23 cellular contexts compared by ENCODE assay signal in the genomic region with DNA sequence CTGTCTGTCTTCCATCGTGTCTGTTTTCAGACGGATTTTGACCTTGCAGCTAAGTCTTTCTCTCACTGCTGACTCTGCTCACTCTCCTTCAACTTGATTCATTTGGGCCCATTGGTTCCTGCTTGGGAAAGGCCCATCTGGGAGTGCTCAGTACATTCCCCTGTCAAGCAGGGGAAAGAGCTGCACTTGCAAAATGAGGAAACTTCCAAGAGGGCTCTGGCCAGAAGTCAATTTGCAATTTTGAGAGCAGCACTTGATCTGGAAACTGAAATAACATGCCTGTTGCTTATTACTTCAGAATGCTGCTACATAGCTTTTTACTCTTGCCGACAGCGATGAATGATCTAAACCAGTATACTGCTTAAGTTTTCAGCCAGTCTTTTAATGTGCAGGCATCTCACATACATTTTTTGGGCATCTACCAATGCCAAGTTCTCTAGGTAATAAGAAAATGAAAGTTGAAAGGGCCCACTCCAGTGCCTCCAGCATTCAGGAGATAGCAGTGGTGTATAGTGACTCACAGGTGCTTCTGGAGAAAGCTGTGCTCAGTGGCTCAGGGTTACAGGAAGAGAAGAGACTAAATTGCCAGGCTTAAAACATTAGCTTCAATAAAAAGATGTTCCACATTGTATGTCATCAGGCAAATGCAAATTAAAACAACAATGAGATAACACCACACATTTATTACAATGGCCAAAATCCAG.
DNase-seq lines count a peak whose midpoint lies in the region; ATAC-seq and TF ChIP-seq lines count a peak whose summit lies in the region.
"Had no signal": no experiment of that assay in that cellular context is flagged by ENCODE, and none has a peak within 500 bp of the region (broad histone marks: within the 10 kb centered on the region; RNA-seq: fewer than 3 reads in every experiment).

No MANE protein-coding gene starts in this region.

- TF ChIP-seq CTCF in lower lobe of right lung (IDR thresholded peaks at IDR 0.05) (no peak), testis (IDR thresholded peaks at IDR 0.05) (no peak)

- 74 to 76% methylated on average over 4 of the region's 4 CpGs for WGBS in testis, 2 donors

- H3K4me3 ChIP-seq in lower lobe of right lung (no peak overlapping the region), testis (no peak overlapping the region)
- H3K4me3 ChIP-seq: BLaER1, GM23248 had no signal

- H3K9me3 ChIP-seq in lower lobe of right lung (no peaks in the 10 kb centered on the region), testis (no peaks in the 10 kb centered on the region)
- H3K9me3 ChIP-seq: BLaER1 had no signal

- H3K36me3 ChIP-seq in lower lobe of right lung (no peaks in the 10 kb centered on the region), testis (ENCODE audit: low read depth, missing control alignments) (no peaks in the 10 kb centered on the region)
- H3K36me3 ChIP-seq: BLaER1 had no signal

- intact Hi-C loops in left ventricle myocardium superior (cut with micrococcal nuclease), result no loop called here
- intact Hi-C loops in cardiac septum (cut with DNase I), result no loop called here
- intact Hi-C loops in lower lobe of right lung (cut with DNase I), result no loop called here
- intact Hi-C loops in testis (cut with DNase I; ENCODE audit: low total_unique reads), result no loop called here

- H3K27ac Mint-ChIP-seq in activated naive CD4-positive, alpha-beta T cell treated with anti-CD3 and anti-CD28 coated beads, Interleukin-2, amount 10 ng/mL, durations not matched to agents 7 days and 5 days, result no peak overlapping the region
- H3K27ac Mint-ChIP-seq: CD4-positive, CD25-positive, alpha-beta regulatory T cell had no signal

- no peaks in the 10 kb centered on the region for H3K27me3 Mint-ChIP-seq in activated naive CD4-positive, alpha-beta T cell treated with anti-CD3 and anti-CD28 coated beads, Interleukin-2, amount 10 ng/mL, durations not matched to agents 7 days and 5 days

- H3K27ac ChIP-seq in lower lobe of right lung, result no peak overlapping the region
- no peak overlapping the region for H3K27ac ChIP-seq in testis
- H3K27ac ChIP-seq: BLaER1, GM23248 had no signal

- peaks cover 15% of the 10 kb centered on the region for H3K4me1 ChIP-seq in lower lobe of right lung
- H3K4me1 ChIP-seq in testis, result no peaks in the 10 kb centered on the region
- H3K4me1 ChIP-seq: BLaER1 had no signal

- no peaks in the 10 kb centered on the region for H3K4me1 Mint-ChIP-seq in activated naive CD4-positive, alpha-beta T cell treated with anti-CD3 and anti-CD28 coated beads, Interleukin-2, amount 10 ng/mL, durations not matched to agents 7 days and 5 days
- H3K4me1 Mint-ChIP-seq: CD4-positive, CD25-positive, alpha-beta regulatory T cell had no signal

- H3K36me3 Mint-ChIP-seq in activated naive CD4-positive, alpha-beta T cell treated with anti-CD3 and anti-CD28 coated beads, Interleukin-2, amount 10 ng/mL, durations not matched to agents 7 days and 5 days, result no peaks in the 10 kb centered on the region
- H3K36me3 Mint-ChIP-seq: CD4-positive, CD25-positive, alpha-beta regulatory T cell had no signal

- CTCF ChIA-PET in activated naive CD4-positive, alpha-beta T cell treated with anti-CD3 and anti-CD28 coated beads, Interleukin-2, amount 10 ng/mL, durations not matched to agents 7 days and 5 days (lab: Charles Lee), result no interaction called here

- no peaks in the 10 kb centered on the region for H3K27me3 ChIP-seq in lower lobe of right lung (ENCODE audit: low read depth)
- no peaks in the 10 kb centered on the region for H3K27me3 ChIP-seq in testis
- H3K27me3 ChIP-seq: BLaER1 had no signal

- DNase-seq in left ventricle myocardium superior, result no peak
- DNase-seq in cardiac septum (ENCODE audit: low spot score), result no peak
- no peak for DNase-seq in lower lobe of right lung
- peak; percentile 23 for DNase-seq in testis
- DNase-seq in stimulated activated CD4-positive, alpha-beta T cell treated with anti-CD3 and anti-CD28 coated beads, Interleukin-4, amount 100 ng/mL, for 4 hours, result no peak
- no peak for DNase-seq in activated naive CD4-positive, alpha-beta T cell treated with anti-CD3 and anti-CD28 coated beads, Interleukin-2, amount 10 ng/mL, durations not matched to agents 7 days and 5 days
- no peak for DNase-seq in NOMO-1 treated with dmso at 0.1 percent for 144 hours (lab: John Stamatoyannopoulos, UW; ENCODE audit: unreplicated experiment)
- DNase-seq in central memory CD4-positive, alpha-beta T cell, result no peak
- DNase-seq: CD4-positive, CD25-positive, alpha-beta regulatory T cell; DMS53; GM23248; H7; Karpas-422; NCI-H1092; NCI-H1417 treated with DMSO at 0.1 percent for 48 hours; NCI-H1694 treated with DMSO at 0.1 percent for 48 hours; NCI-H2081; NCI-H2227 treated with DMSO at 0.1 percent for 48 hours; NCI-H510A; NCI-H69 had no signal

- no peak for TF ChIP-seq POLR2A in testis (IDR thresholded peaks at IDR 0.05)

- H3K4me3 Mint-ChIP-seq in activated naive CD4-positive, alpha-beta T cell treated with anti-CD3 and anti-CD28 coated beads, Interleukin-2, amount 10 ng/mL, durations not matched to agents 7 days and 5 days, result no peak overlapping the region
- H3K4me3 Mint-ChIP-seq: CD4-positive, CD25-positive, alpha-beta regulatory T cell had no signal

- H3K9me3 Mint-ChIP-seq in activated naive CD4-positive, alpha-beta T cell treated with anti-CD3 and anti-CD28 coated beads, Interleukin-2, amount 10 ng/mL, durations not matched to agents 7 days and 5 days, result no peaks in the 10 kb centered on the region

- ATAC-seq in left ventricle myocardium superior, result peak; percentile 77
- peak; percentile 92 for ATAC-seq in lower lobe of right lung
- ATAC-seq: HepG2, Panc1 had no signal
